1 cellular context compared by ENCODE assay signal in the genomic region with DNA sequence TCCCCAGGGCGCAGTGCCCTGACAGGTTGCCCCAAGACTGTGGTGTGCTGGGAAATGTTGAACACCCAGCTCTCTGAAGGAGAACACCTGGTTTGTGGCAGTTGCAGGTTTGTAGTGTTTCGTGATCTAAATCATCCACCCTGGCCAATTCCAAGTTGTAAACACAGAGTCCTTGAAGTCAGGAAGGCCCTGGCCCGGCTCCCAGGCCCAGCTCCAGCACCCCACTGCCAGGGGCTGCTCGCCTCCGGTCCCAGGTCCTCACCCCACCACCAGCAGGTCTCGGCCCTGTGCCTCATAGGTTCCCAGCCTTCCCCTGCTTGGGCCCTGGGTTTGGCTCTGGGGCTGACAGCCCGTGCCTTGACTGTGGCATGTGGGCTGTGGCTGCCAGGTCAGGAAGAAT.
TF ChIP-seq lines count a peak whose summit lies in the region.

No MANE protein-coding gene starts in this region.

TF ChIP-seq in SK-N-SH treated with all-trans-retinoic acid at 6 μM for 48 hours, 23 proteins besides CTCF, POLR2A, EP300 and RAD21 (continued from another document):
- TF ChIP-seq, protein P1, sequence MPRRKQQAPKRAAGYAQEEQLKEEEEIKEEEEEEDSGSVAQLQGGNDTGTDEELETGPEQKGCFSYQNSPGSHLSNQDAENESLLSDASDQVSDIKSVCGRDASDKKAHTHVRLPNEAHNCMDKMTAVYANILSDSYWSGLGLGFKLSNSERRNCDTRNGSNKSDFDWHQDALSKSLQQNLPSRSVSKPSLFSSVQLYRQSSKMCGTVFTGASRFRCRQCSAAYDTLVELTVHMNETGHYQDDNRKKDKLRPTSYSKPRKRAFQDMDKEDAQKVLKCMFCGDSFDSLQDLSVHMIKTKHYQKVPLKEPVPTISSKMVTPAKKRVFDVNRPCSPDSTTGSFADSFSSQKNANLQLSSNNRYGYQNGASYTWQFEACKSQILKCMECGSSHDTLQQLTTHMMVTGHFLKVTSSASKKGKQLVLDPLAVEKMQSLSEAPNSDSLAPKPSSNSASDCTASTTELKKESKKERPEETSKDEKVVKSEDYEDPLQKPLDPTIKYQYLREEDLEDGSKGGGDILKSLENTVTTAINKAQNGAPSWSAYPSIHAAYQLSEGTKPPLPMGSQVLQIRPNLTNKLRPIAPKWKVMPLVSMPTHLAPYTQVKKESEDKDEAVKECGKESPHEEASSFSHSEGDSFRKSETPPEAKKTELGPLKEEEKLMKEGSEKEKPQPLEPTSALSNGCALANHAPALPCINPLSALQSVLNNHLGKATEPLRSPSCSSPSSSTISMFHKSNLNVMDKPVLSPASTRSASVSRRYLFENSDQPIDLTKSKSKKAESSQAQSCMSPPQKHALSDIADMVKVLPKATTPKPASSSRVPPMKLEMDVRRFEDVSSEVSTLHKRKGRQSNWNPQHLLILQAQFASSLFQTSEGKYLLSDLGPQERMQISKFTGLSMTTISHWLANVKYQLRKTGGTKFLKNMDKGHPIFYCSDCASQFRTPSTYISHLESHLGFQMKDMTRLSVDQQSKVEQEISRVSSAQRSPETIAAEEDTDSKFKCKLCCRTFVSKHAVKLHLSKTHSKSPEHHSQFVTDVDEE (CRISPR knock-in tag; IDR thresholded peaks at IDR 0.05): no peak
- TF ChIP-seq ESRRG (CRISPR knock-in tag; IDR thresholded peaks at IDR 0.05) (no peak), ZNF8 (CRISPR knock-in tag; IDR thresholded peaks at IDR 0.05) (no peak), ARNTL (CRISPR knock-in tag; IDR thresholded peaks at IDR 0.05; ENCODE audit: borderline replicate concordance, low read depth) (no peak), ZFP30 (CRISPR knock-in tag; IDR thresholded peaks at IDR 0.05) (no peak), TCF4 (CRISPR knock-in tag; IDR thresholded peaks at IDR 0.05; ENCODE audit: borderline replicate concordance) (no peak), TOX (CRISPR knock-in tag; IDR thresholded peaks at IDR 0.05; ENCODE audit: borderline replicate concordance) (no peak)
- TF ChIP-seq, protein P2, sequence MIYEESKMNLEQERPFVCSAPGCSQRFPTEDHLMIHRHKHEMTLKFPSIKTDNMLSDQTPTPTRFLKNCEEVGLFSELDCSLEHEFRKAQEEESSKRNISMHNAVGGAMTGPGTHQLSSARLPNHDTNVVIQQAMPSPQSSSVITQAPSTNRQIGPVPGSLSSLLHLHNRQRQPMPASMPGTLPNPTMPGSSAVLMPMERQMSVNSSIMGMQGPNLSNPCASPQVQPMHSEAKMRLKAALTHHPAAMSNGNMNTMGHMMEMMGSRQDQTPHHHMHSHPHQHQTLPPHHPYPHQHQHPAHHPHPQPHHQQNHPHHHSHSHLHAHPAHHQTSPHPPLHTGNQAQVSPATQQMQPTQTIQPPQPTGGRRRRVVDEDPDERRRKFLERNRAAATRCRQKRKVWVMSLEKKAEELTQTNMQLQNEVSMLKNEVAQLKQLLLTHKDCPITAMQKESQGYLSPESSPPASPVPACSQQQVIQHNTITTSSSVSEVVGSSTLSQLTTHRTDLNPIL (CRISPR knock-in tag; IDR thresholded peaks at IDR 0.05; ENCODE audit: low read depth): no peak
- TF ChIP-seq, protein P3, sequence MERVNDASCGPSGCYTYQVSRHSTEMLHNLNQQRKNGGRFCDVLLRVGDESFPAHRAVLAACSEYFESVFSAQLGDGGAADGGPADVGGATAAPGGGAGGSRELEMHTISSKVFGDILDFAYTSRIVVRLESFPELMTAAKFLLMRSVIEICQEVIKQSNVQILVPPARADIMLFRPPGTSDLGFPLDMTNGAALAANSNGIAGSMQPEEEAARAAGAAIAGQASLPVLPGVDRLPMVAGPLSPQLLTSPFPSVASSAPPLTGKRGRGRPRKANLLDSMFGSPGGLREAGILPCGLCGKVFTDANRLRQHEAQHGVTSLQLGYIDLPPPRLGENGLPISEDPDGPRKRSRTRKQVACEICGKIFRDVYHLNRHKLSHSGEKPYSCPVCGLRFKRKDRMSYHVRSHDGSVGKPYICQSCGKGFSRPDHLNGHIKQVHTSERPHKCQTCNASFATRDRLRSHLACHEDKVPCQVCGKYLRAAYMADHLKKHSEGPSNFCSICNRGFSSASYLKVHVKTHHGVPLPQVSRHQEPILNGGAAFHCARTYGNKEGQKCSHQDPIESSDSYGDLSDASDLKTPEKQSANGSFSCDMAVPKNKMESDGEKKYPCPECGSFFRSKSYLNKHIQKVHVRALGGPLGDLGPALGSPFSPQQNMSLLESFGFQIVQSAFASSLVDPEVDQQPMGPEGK (CRISPR knock-in tag; IDR thresholded peaks at IDR 0.05; ENCODE audit: borderline replicate concordance): no peak
